ENCODE assay signal across 26 cellular contexts in the genomic region with DNA sequence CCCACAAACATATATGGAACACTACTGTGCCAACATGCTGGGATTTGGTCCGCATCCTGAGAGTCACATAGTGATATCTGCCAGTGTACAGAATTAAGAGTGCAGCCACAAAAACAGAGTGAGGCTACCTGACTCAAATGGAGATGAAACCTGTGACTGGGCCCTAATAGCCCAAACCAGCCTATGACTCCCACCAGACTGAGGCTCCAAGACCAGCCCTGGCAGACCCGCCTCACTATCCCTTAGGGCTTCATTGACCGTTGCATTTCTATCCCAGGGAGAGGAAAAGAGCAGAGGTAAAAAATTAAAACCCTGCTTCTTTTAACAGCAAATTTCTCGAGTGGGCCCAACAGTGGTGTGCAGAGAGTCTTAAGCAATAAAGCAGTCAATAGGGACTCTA.
"Had no signal": no experiment of that assay in that cellular context is flagged by ENCODE, and none has a peak within 500 bp of the region (broad histone marks: within the 10 kb centered on the region; RNA-seq: fewer than 3 reads in every experiment).

No MANE protein-coding gene starts in this region.

- DNase-seq: cortex of kidney; effector CD4-positive, alpha-beta T cell; foreskin fibroblast; gastrocnemius medialis; head of caudate nucleus; kidney; natural killer cell; occipital lobe; ovary; posterior cingulate gyrus; psoas muscle; right cardiac atrium; sigmoid colon; stimulated activated CD4-positive, alpha-beta T cell treated with anti-CD3 and anti-CD28 coated beads, Interleukin-2, amount 100 ng/mL, for 24 hours; stimulated activated CD4-positive, alpha-beta T cell treated with anti-CD3 and anti-CD28 coated beads, Interleukin-4, amount 100 ng/mL, for 24 hours; stimulated activated naive CD4-positive, alpha-beta T cell treated with Interleukin-2 at 50 U/mL for 16 hours; stomach; thyroid gland; trophoblast cell had no signal

- H3K4me1 ChIP-seq: gastrocnemius medialis, psoas muscle, sigmoid colon, stomach, thyroid gland, vagina had no signal

- ATAC-seq: esophagus mucosa; gastrocnemius medialis; left lobe of liver; natural killer cell; psoas muscle; right cardiac atrium; stimulated activated effector memory CD8-positive, alpha-beta T cell treated with anti-CD3 and anti-CD28 coated beads, Interleukin-12 subunit alpha, Interleukin-12 subunit beta, amount 100 ng/mL, for 72 hours had no signal

- H3K27ac ChIP-seq: epithelial cell of prostate, gastrocnemius medialis, ovary, psoas muscle, sigmoid colon, stomach, thyroid gland, vagina had no signal

- H3K4me3 Mint-ChIP-seq: memory B cell; natural killer cell; stimulated activated effector memory CD8-positive, alpha-beta T cell treated with anti-CD3 and anti-CD28 coated beads, Interleukin-12 subunit alpha, Interleukin-12 subunit beta, amount 100 ng/mL, for 72 hours had no signal

- H3K4me3 ChIP-seq: gastrocnemius medialis, lung, ovary, psoas muscle, sigmoid colon, stomach, thyroid gland, vagina had no signal

- H3K27me3 ChIP-seq: gastrocnemius medialis, ovary, sigmoid colon, stomach, thyroid gland, vagina had no signal

- H3K4me1 Mint-ChIP-seq: memory B cell; natural killer cell; stimulated activated effector memory CD8-positive, alpha-beta T cell treated with anti-CD3 and anti-CD28 coated beads, Interleukin-12 subunit alpha, Interleukin-12 subunit beta, amount 100 ng/mL, for 72 hours had no signal

- H3K9me3 Mint-ChIP-seq: memory B cell; natural killer cell; stimulated activated effector memory CD8-positive, alpha-beta T cell treated with anti-CD3 and anti-CD28 coated beads, Interleukin-12 subunit alpha, Interleukin-12 subunit beta, amount 100 ng/mL, for 72 hours had no signal

- H3K27ac Mint-ChIP-seq: memory B cell; natural killer cell; stimulated activated effector memory CD8-positive, alpha-beta T cell treated with anti-CD3 and anti-CD28 coated beads, Interleukin-12 subunit alpha, Interleukin-12 subunit beta, amount 100 ng/mL, for 72 hours had no signal

- H3K36me3 ChIP-seq: gastrocnemius medialis, ovary, sigmoid colon, stomach, thyroid gland, vagina had no signal

- H3K9me3 ChIP-seq: gastrocnemius medialis, ovary, psoas muscle, sigmoid colon, stomach, thyroid gland, vagina had no signal

- H3K36me3 Mint-ChIP-seq: memory B cell; natural killer cell; stimulated activated effector memory CD8-positive, alpha-beta T cell treated with anti-CD3 and anti-CD28 coated beads, Interleukin-12 subunit alpha, Interleukin-12 subunit beta, amount 100 ng/mL, for 72 hours had no signal

- FAIRE-seq: kidney had no signal
